ENCODE assay signal across 3 cellular contexts in genomic region chr3:151905647-151906046, GRCh38.
"Had no signal": no experiment of that assay in that cellular context is flagged by ENCODE, and none has a peak within 500 bp of the region (broad histone marks: within the 10 kb centered on the region; RNA-seq: fewer than 3 reads in every experiment).

No MANE protein-coding gene starts in this region.

- H3K4me3 ChIP-seq: GM12878 had no signal

- DNase-seq: GDM1, GF-D8 had no signal

- ATAC-seq: GM12878 had no signal
